ENCODE assay signal across 5 cellular contexts in the genomic region with DNA sequence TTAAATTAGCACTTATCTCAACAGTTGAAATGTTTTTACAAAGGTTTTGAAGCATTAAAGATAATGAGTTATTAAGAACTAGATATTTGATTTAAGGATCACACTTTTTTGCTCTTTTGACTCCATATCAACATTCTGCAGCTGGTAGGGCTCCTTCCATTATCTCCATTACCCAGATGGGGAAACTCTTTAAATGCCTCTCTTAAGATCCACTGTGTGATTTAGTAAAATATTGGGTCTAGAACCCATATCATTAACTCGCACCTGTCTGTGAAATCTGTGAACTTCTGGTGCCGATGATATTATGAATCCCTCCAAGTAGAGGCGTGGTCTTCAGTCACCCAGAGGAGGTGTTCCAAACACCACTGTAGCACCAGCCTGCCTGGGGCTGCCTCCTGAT.
"Had no signal": no experiment of that assay in that cellular context is flagged by ENCODE, and none has a peak within 500 bp of the region (broad histone marks: within the 10 kb centered on the region; RNA-seq: fewer than 3 reads in every experiment).

No MANE protein-coding gene starts in this region.

- DNase-seq: GM23248, GOT3, H7, HFFc6, KG1 had no signal
